In genomic region chr16:65793781-65794180, GRCh38 we compare ENCODE assay signal across 26 cellular contexts.
"Had no signal": no experiment of that assay in that cellular context is flagged by ENCODE, and none has a peak within 500 bp of the region (broad histone marks: within the 10 kb centered on the region; RNA-seq: fewer than 3 reads in every experiment).

No MANE protein-coding gene starts in this region.

- H3K4me3 ChIP-seq: SJCRH30, SK-N-MC had no signal

- DNase-seq: activated CD4-positive, alpha-beta memory T cell treated with anti-CD3 and anti-CD28 coated beads for 36 hours; activated CD4-positive, alpha-beta T cell treated with anti-CD3 and anti-CD28 coated beads for 36 hours; activated CD4-positive, alpha-beta T cell treated with anti-CD3 and anti-CD28 coated beads, Interleukin-2, amount 10 ng/mL, durations not matched to agents 7 days and 5 days; activated CD8-positive, alpha-beta memory T cell treated with anti-CD3 and anti-CD28 coated beads, Interleukin-2, amount 50 U/mL, for 4 hours; activated effector memory CD4-positive, alpha-beta T cell treated with Interleukin-2 at 50 U/mL for 16 hours; activated naive CD4-positive, alpha-beta T cell treated with anti-CD3 and anti-CD28 coated beads, Interleukin-2, amount 10 ng/mL, durations not matched to agents 7 days and 5 days; activated naive CD8-positive, alpha-beta T cell treated with anti-CD3 and anti-CD28 coated beads, Interleukin-2, amount 50 U/mL, for 24 hours; activated T-cell treated with anti-CD3 and anti-CD28 coated beads for 4 hours; activated T-cell treated with anti-CD3 and anti-CD28 coated beads, Interleukin-2, amount 50 U/mL, for 4 hours; amniotic stem cell; aorta; brain microvascular endothelial cell; central memory CD4-positive, alpha-beta T cell; NCI-H1105; NCI-H1417 treated with DMSO at 0.1 percent for 48 hours; NCI-H1694; NCI-H1930; NCI-H2081 treated with DMSO at 0.1 percent for 48 hours; NCI-H345; NCI-H524 treated with DMSO at 0.1 percent for 48 hours; SHP77; SJCRH30; T1000 had no signal

- H3K9me3 ChIP-seq: SJCRH30 had no signal

- H3K27me3 ChIP-seq: brain microvascular endothelial cell, SJCRH30 had no signal

- H3K27ac ChIP-seq: brain microvascular endothelial cell, SJCRH30, SK-N-MC had no signal

- H3K36me3 ChIP-seq: brain microvascular endothelial cell, SJCRH30 had no signal

- ATAC-seq: activated CD4-positive, alpha-beta T cell treated with anti-CD3 and anti-CD28 coated beads for 36 hours; activated CD4-positive, CD25-positive, alpha-beta regulatory T cell treated with anti-CD3 and anti-CD28 coated beads, Interleukin-2, amount 50 U/mL, for 24 hours; activated naive CD8-positive, alpha-beta T cell treated with anti-CD3 and anti-CD28 coated beads, Interleukin-2, amount 50 U/mL, for 24 hours; activated T-cell treated with anti-CD3 and anti-CD28 coated beads, Interleukin-2, amount 50 U/mL, for 4 hours; WTC11 had no signal
